21 cellular contexts compared by ENCODE assay signal in genomic region chr7:32214913-32215312, GRCh38.
A peak's percentile ranks its signal among the peaks of the same experiment; 100 is the strongest.
DNase-seq lines count a peak whose midpoint lies in the region; ATAC-seq and TF ChIP-seq lines count a peak whose summit lies in the region.
"Had no signal": no experiment of that assay in that cellular context is flagged by ENCODE, and none has a peak within 500 bp of the region (broad histone marks: within the 10 kb centered on the region; RNA-seq: fewer than 3 reads in every experiment).

No MANE protein-coding gene starts in this region.

- H3K4me2 ChIP-seq in neural progenitor cell, result no peak overlapping the region
- H3K4me2 ChIP-seq: BLaER1 had no signal

- H3K4me3 Mint-ChIP-seq in activated CD4-positive, alpha-beta T cell treated with anti-CD3 and anti-CD28 coated beads, Interleukin-2, amount 10 ng/mL, durations not matched to agents 24 days and 14 days, result no peak overlapping the region
- H3K4me3 Mint-ChIP-seq in activated CD4-positive, alpha-beta T cell treated with anti-CD3 and anti-CD28 coated beads for 36 hours, result no peak overlapping the region
- no peak overlapping the region for H3K4me3 Mint-ChIP-seq in neural progenitor cell
- H3K4me3 Mint-ChIP-seq: B cell; CD4-positive, CD25-positive, alpha-beta regulatory T cell; CD8-positive, alpha-beta T cell; HFFc6 had no signal

- H3K27ac Mint-ChIP-seq in activated CD4-positive, alpha-beta T cell treated with anti-CD3 and anti-CD28 coated beads, Interleukin-2, amount 10 ng/mL, durations not matched to agents 24 days and 14 days, result no peak overlapping the region
- H3K27ac Mint-ChIP-seq in activated CD4-positive, alpha-beta T cell treated with anti-CD3 and anti-CD28 coated beads for 36 hours, result no peak overlapping the region
- H3K27ac Mint-ChIP-seq in neural progenitor cell, result peak overlapping the region; percentile 22
- H3K27ac Mint-ChIP-seq: B cell; CD4-positive, CD25-positive, alpha-beta regulatory T cell; CD8-positive, alpha-beta T cell; HFFc6 had no signal

- H3K27me3 Mint-ChIP-seq in activated CD4-positive, alpha-beta T cell treated with anti-CD3 and anti-CD28 coated beads, Interleukin-2, amount 10 ng/mL, durations not matched to agents 24 days and 14 days, result no peaks in the 10 kb centered on the region
- H3K27me3 Mint-ChIP-seq in activated CD4-positive, alpha-beta T cell treated with anti-CD3 and anti-CD28 coated beads for 36 hours, result no peaks in the 10 kb centered on the region
- peaks cover 2% of the 10 kb centered on the region for H3K27me3 Mint-ChIP-seq in neural progenitor cell (ENCODE audit: insufficient read depth, low read depth)
- H3K27me3 Mint-ChIP-seq: B cell had no signal

- TF ChIP-seq CTCF in coronary artery (IDR thresholded peaks at IDR 0.05) (no peak), neural progenitor cell (IDR thresholded peaks at IDR 0.05) (no peak), colonic mucosa (IDR thresholded peaks at IDR 0.05) (no peak)

- H4K20me1 ChIP-seq in neural progenitor cell (ENCODE audit: low read depth), result no peaks in the 10 kb centered on the region
- H4K20me1 ChIP-seq: BLaER1 had no signal

- intact Hi-C loops in activated CD4-positive, alpha-beta T cell treated with anti-CD3 and anti-CD28 coated beads, Interleukin-2, amount 10 ng/mL, durations not matched to agents 24 days and 14 days (cut with micrococcal nuclease), result no loop called here
- intact Hi-C loops in activated CD4-positive, alpha-beta T cell treated with anti-CD3 and anti-CD28 coated beads for 36 hours (cut with DNase I, micrococcal nuclease), result loop anchor here in 1 of 2 experiments (10.0 kb wide), 2 partner anchors 60 to 80 kb away; no protein-coding TSS in a partner anchor
- intact Hi-C loops in colonic mucosa (cut with DNase I), result loop anchor here (10.0 kb wide), 1 partner anchor 130 kb away; no protein-coding TSS in a partner anchor

- H3K4me1 ChIP-seq in neural progenitor cell (no peaks in the 10 kb centered on the region), colonic mucosa (no peaks in the 10 kb centered on the region)
- H3K4me1 ChIP-seq: BLaER1, HAP-1 had no signal

- H3K4me3 ChIP-seq in coronary artery, result no peak overlapping the region
- H3K4me3 ChIP-seq in neural progenitor cell, result no peak overlapping the region
- H3K4me3 ChIP-seq in colonic mucosa, result no peak overlapping the region
- H3K4me3 ChIP-seq: BLaER1, HAP-1 had no signal

- no peaks in the 10 kb centered on the region for H3K36me3 Mint-ChIP-seq in activated CD4-positive, alpha-beta T cell treated with anti-CD3 and anti-CD28 coated beads, Interleukin-2, amount 10 ng/mL, durations not matched to agents 24 days and 14 days (ENCODE audit: low read depth)
- H3K36me3 Mint-ChIP-seq in activated CD4-positive, alpha-beta T cell treated with anti-CD3 and anti-CD28 coated beads for 36 hours (ENCODE audit: low read depth), result no peaks in the 10 kb centered on the region
- no peaks in the 10 kb centered on the region for H3K36me3 Mint-ChIP-seq in neural progenitor cell
- H3K36me3 Mint-ChIP-seq: CD4-positive, CD25-positive, alpha-beta regulatory T cell; CD8-positive, alpha-beta T cell had no signal

- H3K27ac ChIP-seq in coronary artery (no peak overlapping the region), neural progenitor cell (no peak overlapping the region), colonic mucosa (no peak overlapping the region)
- H3K27ac ChIP-seq: 22Rv1, BLaER1, C4-2B had no signal

- no peaks in the 10 kb centered on the region for H3K9me3 Mint-ChIP-seq in activated CD4-positive, alpha-beta T cell treated with anti-CD3 and anti-CD28 coated beads, Interleukin-2, amount 10 ng/mL, durations not matched to agents 24 days and 14 days
- H3K9me3 Mint-ChIP-seq in activated CD4-positive, alpha-beta T cell treated with anti-CD3 and anti-CD28 coated beads for 36 hours (ENCODE audit: low read depth), result no peaks in the 10 kb centered on the region
- H3K9me3 Mint-ChIP-seq in neural progenitor cell, result no peaks in the 10 kb centered on the region
- H3K9me3 Mint-ChIP-seq: CD8-positive, alpha-beta T cell; HFFc6 had no signal

- H3K36me3 ChIP-seq in neural progenitor cell (no peaks in the 10 kb centered on the region), colonic mucosa (no peaks in the 10 kb centered on the region)
- H3K36me3 ChIP-seq: BLaER1, HAP-1 had no signal

- POLR2A ChIA-PET in activated CD4-positive, alpha-beta T cell treated with anti-CD3 and anti-CD28 coated beads for 36 hours (lab: Charles Lee), result no interaction called here

- no peak for ATAC-seq in activated CD4-positive, alpha-beta T cell treated with anti-CD3 and anti-CD28 coated beads for 36 hours
- ATAC-seq: CD8-positive, alpha-beta T cell had no signal

- no peaks in the 10 kb centered on the region for H3K79me2 ChIP-seq in neural progenitor cell (ENCODE audit: low read depth)

- DNase-seq in activated CD4-positive, alpha-beta T cell treated with anti-CD3 and anti-CD28 coated beads, Interleukin-2, amount 10 ng/mL, durations not matched to agents 24 days and 14 days, result peak; percentile 30
- no peak for DNase-seq in activated CD4-positive, alpha-beta T cell treated with anti-CD3 and anti-CD28 coated beads for 36 hours
- DNase-seq in coronary artery (ENCODE audit: low spot score) (peak; percentile 31), neural progenitor cell (ENCODE audit: low spot score) (no peak), retina (peak; percentile 0), SKM-1 treated with dmso at 0.1 percent for 144 hours (lab: John Stamatoyannopoulos, UW; ENCODE audit: unreplicated experiment) (no peak), colonic mucosa (no peak)
- no peak for DNase-seq in stimulated activated CD4-positive, alpha-beta T cell treated with anti-CD3 and anti-CD28 coated beads, Interleukin-4, amount 100 ng/mL, for 1 hour
- DNase-seq: CD4-positive, CD25-positive, alpha-beta regulatory T cell; CD8-positive, alpha-beta T cell; DMS 273 treated with DMSO at 0.1 percent for 48 hours; DMS79; EL; GF-D8; GOT3; HFFc6 had no signal

- no peaks in the 10 kb centered on the region for H3K4me1 Mint-ChIP-seq in activated CD4-positive, alpha-beta T cell treated with anti-CD3 and anti-CD28 coated beads, Interleukin-2, amount 10 ng/mL, durations not matched to agents 24 days and 14 days
- no peaks in the 10 kb centered on the region for H3K4me1 Mint-ChIP-seq in activated CD4-positive, alpha-beta T cell treated with anti-CD3 and anti-CD28 coated beads for 36 hours
- H3K4me1 Mint-ChIP-seq in neural progenitor cell, result no peaks in the 10 kb centered on the region
- H3K4me1 Mint-ChIP-seq: B cell had no signal

- no peaks in the 10 kb centered on the region for H3F3A ChIP-seq in neural progenitor cell (ENCODE audit: low read depth)

- H3K9ac ChIP-seq in neural progenitor cell (no peak overlapping the region), colonic mucosa (ENCODE audit: low read depth in 2 of 2, low read length in 2 of 2) (no peak overlapping the region)
- H3K9ac ChIP-seq: BLaER1 had no signal

- no peak overlapping the region for H2AFZ ChIP-seq in neural progenitor cell (replicated peaks)

- CTCF ChIA-PET in activated CD4-positive, alpha-beta T cell treated with anti-CD3 and anti-CD28 coated beads for 36 hours (lab: Charles Lee), result no interaction called here

- H3K9me3 ChIP-seq in neural progenitor cell (ENCODE audit: low read depth) (no peaks in the 10 kb centered on the region), colonic mucosa (no peaks in the 10 kb centered on the region)
- H3K9me3 ChIP-seq: BLaER1, HAP-1 had no signal

- H3K27me3 ChIP-seq in neural progenitor cell (peaks cover 3% of the 10 kb centered on the region), colonic mucosa (no peaks in the 10 kb centered on the region)
- H3K27me3 ChIP-seq: BLaER1 had no signal

Comparison
In these comparisons a context has a peak if more than half of its experiments do, and no peak if none do; other contexts are left out.
1. DNase-seq: peak in activated CD4-positive, alpha-beta T cell treated with anti-CD3 and anti-CD28 coated beads, Interleukin-2, amount 10 ng/mL, durations not matched to agents 24 days and 14 days (single experiment), coronary artery (single experiment) and retina (single experiment); none in activated CD4-positive, alpha-beta T cell treated with anti-CD3 and anti-CD28 coated beads for 36 hours (single experiment), neural progenitor cell (single experiment), stimulated activated CD4-positive, alpha-beta T cell treated with anti-CD3 and anti-CD28 coated beads, Interleukin-4, amount 100 ng/mL, for 1 hour (single experiment), SKM-1 treated with dmso at 0.1 percent for 144 hours (single experiment) and colonic mucosa (single experiment).